15 cellular contexts compared by ENCODE assay signal in the genomic region with DNA sequence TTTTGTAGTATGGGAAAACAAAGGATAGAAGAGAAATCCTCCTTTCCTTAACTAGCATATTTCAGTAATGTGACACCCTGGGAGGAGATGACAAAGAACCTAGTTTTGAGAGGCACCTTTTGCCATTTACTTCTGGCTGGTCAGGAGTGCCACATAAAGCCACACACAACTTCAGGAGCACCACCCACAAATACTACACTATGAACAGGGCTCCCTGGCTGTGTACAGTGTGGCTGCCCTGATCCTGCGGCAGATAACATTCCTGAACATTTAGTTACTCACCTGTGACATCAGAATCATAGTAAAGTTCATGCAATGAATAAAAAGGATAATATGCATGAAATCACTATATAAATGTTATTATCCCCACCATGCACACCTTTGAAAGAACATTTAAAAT.
"Had no signal": no experiment of that assay in that cellular context is flagged by ENCODE, and none has a peak within 500 bp of the region (broad histone marks: within the 10 kb centered on the region; RNA-seq: fewer than 3 reads in every experiment).

No MANE protein-coding gene starts in this region.

- DNase-seq: activated CD4-positive, alpha-beta T cell treated with anti-CD3 and anti-CD28 coated beads, Interleukin-2, amount 50 U/mL, for 48 hours; activated CD4-positive, CD25-positive, alpha-beta regulatory T cell treated with anti-CD3 and anti-CD28 coated beads, Interleukin-2, amount 50 U/mL, for 72 hours; activated gamma-delta T cell; effector CD4-positive, alpha-beta T cell; heart left ventricle; immature natural killer cell; left cardiac atrium; nucleus accumbens; stimulated activated naive CD4-positive, alpha-beta T cell; T-helper 17 cell; tibial artery; uterus had no signal

- H3K27ac ChIP-seq: gastroesophageal sphincter, heart left ventricle, tibial artery, uterus, VCaP had no signal

- H3K27me3 ChIP-seq: gastroesophageal sphincter, uterus had no signal

- H3K9me3 ChIP-seq: gastroesophageal sphincter, heart left ventricle, tibial artery, uterus had no signal

- ATAC-seq: gastroesophageal sphincter, heart left ventricle, left cardiac atrium, T-helper 17 cell had no signal

- H3K4me3 ChIP-seq: gastroesophageal sphincter, heart left ventricle, lung, tibial artery, uterus had no signal

- H3K36me3 ChIP-seq: gastroesophageal sphincter, heart left ventricle, tibial artery, uterus had no signal

- H3K4me1 ChIP-seq: gastroesophageal sphincter, heart left ventricle, tibial artery, uterus had no signal
